In the genomic region with DNA sequence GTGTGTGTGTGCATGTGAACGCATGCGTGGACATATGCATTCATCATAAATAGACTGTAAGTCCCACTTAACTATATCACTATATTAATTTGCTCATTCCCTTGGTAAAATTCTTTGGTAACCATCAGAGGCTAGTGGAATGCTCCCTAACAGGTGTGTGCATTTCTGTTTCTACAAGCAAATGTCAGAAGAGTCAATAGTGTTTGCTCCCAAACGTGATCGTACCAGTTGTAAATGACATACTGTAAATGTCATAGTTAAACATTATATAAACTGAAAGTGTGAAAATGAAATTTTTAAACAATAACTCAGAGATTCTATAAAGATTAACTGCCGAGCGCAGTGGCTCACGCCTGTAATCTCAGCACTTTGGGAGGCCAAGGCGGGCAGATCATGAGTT, we compare ENCODE assay signal across 27 cellular contexts.
"Had no signal": no experiment of that assay in that cellular context is flagged by ENCODE, and none has a peak within 500 bp of the region (broad histone marks: within the 10 kb centered on the region; RNA-seq: fewer than 3 reads in every experiment).

No MANE protein-coding gene starts in this region.

- H3K4me2 ChIP-seq: hepatocyte, neural progenitor cell had no signal

- H3K27ac ChIP-seq: heart right ventricle, hepatocyte, lower lobe of right lung, neural progenitor cell, neutrophil, right atrium auricular region, skin epidermis, stomach, testis, thyroid gland, transverse colon, upper lobe of right lung had no signal

- H3K9me3 ChIP-seq: neutrophil, right atrium auricular region, stomach, testis, thyroid gland, transverse colon, upper lobe of right lung had no signal

- H3K9ac ChIP-seq: neural progenitor cell had no signal

- H3K4me3 ChIP-seq: heart right ventricle, hepatocyte, lower lobe of right lung, neural progenitor cell, right atrium auricular region, skin epidermis, stomach, testis, thyroid gland, transverse colon, upper lobe of right lung had no signal

- H3K79me2 ChIP-seq: hepatocyte had no signal

- H2AFZ ChIP-seq: hepatocyte, neural progenitor cell had no signal

- DNase-seq: heart right ventricle; islet precursor cell; lower lobe of right lung; mammary epithelial cell; mesenchymal stem cell; naive B cell; natural killer cell; nephron progenitor cell; occipital lobe; stimulated activated CD4-positive, alpha-beta T cell treated with anti-CD3 and anti-CD28 coated beads, Interleukin-12 subunit alpha, Interleukin-12 subunit beta, amount 100 ng/mL, for 4 hours; stimulated activated CD4-positive, alpha-beta T cell treated with anti-CD3 and anti-CD28 coated beads, Interleukin-15, amount 100 ng/mL, for 24 hours; stimulated activated CD4-positive, alpha-beta T cell treated with anti-CD3 and anti-CD28 coated beads, Interleukin-2, amount 100 ng/mL, for 24 hours; stimulated activated CD4-positive, alpha-beta T cell treated with anti-CD3 and anti-CD28 coated beads, Interleukin-4, amount 100 ng/mL, for 1 hour; stimulated activated naive B cell treated with anti-CD40 and anti-IgM and Interleukin-4, amounts not matched to agents 10 μg/mL and 1 μg/mL and 100 μg/mL, for 72 hours; stimulated activated naive CD8-positive, alpha-beta T cell treated with anti-CD3 and anti-CD28 coated beads, Interleukin-15, Interleukin-2, amounts not matched to agents 100 U/mL and 50 U/mL, for 24 hours; stomach; testis; thyroid gland; transverse colon; upper lobe of right lung had no signal

- ATAC-seq: heart right ventricle; left lobe of liver; lower lobe of right lung; natural killer cell; sciatic nerve; stimulated activated naive B cell treated with anti-CD40 and anti-IgM and Interleukin-4, amounts not matched to agents 10 μg/mL and 1 μg/mL and 100 μg/mL, for 72 hours; stimulated activated naive CD8-positive, alpha-beta T cell treated with anti-CD3 and anti-CD28 coated beads, Interleukin-15, Interleukin-2, amounts not matched to agents 100 U/mL and 50 U/mL, for 24 hours; upper lobe of right lung had no signal

- H3K36me3 ChIP-seq: heart right ventricle, lower lobe of right lung, neural progenitor cell, neutrophil, right atrium auricular region, stomach, thyroid gland, transverse colon, upper lobe of right lung had no signal

- H3K4me1 ChIP-seq: heart right ventricle, lower lobe of right lung, neural progenitor cell, right atrium auricular region, stomach, testis, thyroid gland, upper lobe of right lung had no signal

- H3K27me3 ChIP-seq: hepatocyte, neural progenitor cell, neutrophil, right atrium auricular region, stomach, testis, thyroid gland, transverse colon, upper lobe of right lung had no signal
